ENCODE assay signal across 22 cellular contexts in the genomic region with DNA sequence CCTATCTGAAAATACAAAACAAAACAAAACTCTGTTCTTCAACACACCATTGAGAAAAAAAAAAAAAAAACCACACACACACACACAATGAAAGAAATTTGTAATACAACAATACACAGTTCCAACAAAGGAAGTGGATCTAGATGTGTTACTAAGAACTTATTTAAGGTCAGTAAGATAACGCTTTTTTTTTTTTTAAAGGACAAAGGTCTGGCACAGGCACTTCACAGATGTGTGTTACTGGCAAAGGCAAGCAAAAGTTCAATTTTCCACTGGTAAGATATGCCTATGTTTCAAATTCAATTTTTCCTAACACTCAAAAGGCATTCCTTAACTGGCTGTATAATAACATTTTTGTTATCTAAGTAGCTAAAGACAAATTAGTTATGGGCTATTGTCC.
"Had no signal": no experiment of that assay in that cellular context is flagged by ENCODE, and none has a peak within 500 bp of the region (broad histone marks: within the 10 kb centered on the region; RNA-seq: fewer than 3 reads in every experiment).

No MANE protein-coding gene starts in this region.

- H3K9me3 Mint-ChIP-seq: central memory CD8-positive, alpha-beta T cell; stimulated activated naive CD8-positive, alpha-beta T cell treated with anti-CD3 and anti-CD28 coated beads, Interleukin-15, amount 100 ng/mL, for 72 hours had no signal

- H3K4me3 Mint-ChIP-seq: central memory CD8-positive, alpha-beta T cell; naive thymus-derived CD4-positive, alpha-beta T cell; stimulated activated naive B cell treated with anti-CD40 and anti-IgM and Interleukin-4, amounts not matched to agents 10 μg/mL and 1 μg/mL and 100 μg/mL, for 72 hours; stimulated activated naive CD8-positive, alpha-beta T cell treated with anti-CD3 and anti-CD28 coated beads, Interleukin-15, amount 100 ng/mL, for 72 hours had no signal

- H3K4me3 ChIP-seq: esophagus muscularis mucosa, gastrocnemius medialis, heart right ventricle, lower lobe of right lung, psoas muscle, thoracic aorta, transverse colon had no signal

- H3K9me3 ChIP-seq: gastrocnemius medialis, lower lobe of right lung, neutrophil, thoracic aorta, transverse colon had no signal

- H3K27me3 Mint-ChIP-seq: central memory CD8-positive, alpha-beta T cell; naive thymus-derived CD4-positive, alpha-beta T cell; stimulated activated naive B cell treated with anti-CD40 and anti-IgM and Interleukin-4, amounts not matched to agents 10 μg/mL and 1 μg/mL and 100 μg/mL, for 72 hours; stimulated activated naive CD8-positive, alpha-beta T cell treated with anti-CD3 and anti-CD28 coated beads, Interleukin-15, amount 100 ng/mL, for 72 hours had no signal

- H3K27ac Mint-ChIP-seq: stimulated activated naive B cell treated with anti-CD40 and anti-IgM and Interleukin-4, amounts not matched to agents 10 μg/mL and 1 μg/mL and 100 μg/mL, for 72 hours; stimulated activated naive CD8-positive, alpha-beta T cell treated with anti-CD3 and anti-CD28 coated beads, Interleukin-15, amount 100 ng/mL, for 72 hours had no signal

- FAIRE-seq: endometrium, islet of Langerhans had no signal

- H3K27ac ChIP-seq: epithelial cell of prostate, esophagus muscularis mucosa, gastrocnemius medialis, lower lobe of right lung, neutrophil, psoas muscle, thoracic aorta, transverse colon had no signal

- ATAC-seq: gastrocnemius medialis; heart right ventricle; left lobe of liver; lower lobe of right lung; naive thymus-derived CD4-positive, alpha-beta T cell; psoas muscle; sciatic nerve; stimulated activated naive B cell treated with anti-CD40 and anti-IgM and Interleukin-4, amounts not matched to agents 10 μg/mL and 1 μg/mL and 100 μg/mL, for 72 hours; stimulated activated naive CD8-positive, alpha-beta T cell treated with anti-CD3 and anti-CD28 coated beads, Interleukin-15, amount 100 ng/mL, for 72 hours had no signal

- H3K27me3 ChIP-seq: esophagus muscularis mucosa, gastrocnemius medialis, heart right ventricle, neutrophil, transverse colon had no signal

- DNase-seq: gastrocnemius medialis; heart right ventricle; hypothalamus; lower lobe of right lung; mesendoderm; naive thymus-derived CD4-positive, alpha-beta T cell; psoas muscle; stimulated activated CD4-positive, alpha-beta T cell treated with anti-CD3 and anti-CD28 coated beads, Interleukin-2, amount 100 ng/mL, for 24 hours; stimulated activated CD4-positive, alpha-beta T cell treated with anti-CD3 and anti-CD28 coated beads, Interleukin-4, amount 100 ng/mL, for 4 hours; stimulated activated naive B cell treated with anti-CD40 and anti-IgM and Interleukin-4, amounts not matched to agents 10 μg/mL and 1 μg/mL and 100 μg/mL, for 72 hours; stimulated activated naive CD8-positive, alpha-beta T cell treated with anti-CD3 and anti-CD28 coated beads, Interleukin-15, amount 100 ng/mL, for 72 hours; substantia nigra; transverse colon had no signal
